ENCODE assay signal across 29 cellular contexts in genomic region chr9:93843396-93843795, GRCh38.
"Had no signal": no experiment of that assay in that cellular context is flagged by ENCODE, and none has a peak within 500 bp of the region (broad histone marks: within the 10 kb centered on the region; RNA-seq: fewer than 3 reads in every experiment).

No MANE protein-coding gene starts in this region.

- DNase-seq: naive B cell; naive thymus-derived CD8-positive, alpha-beta T cell; nephron progenitor cell; nucleus accumbens; pancreas; retina; right cardiac atrium; right lobe of liver; sigmoid colon; spleen; stimulated activated CD4-positive, alpha-beta T cell treated with anti-CD3 and anti-CD28 coated beads, Interleukin-12 subunit alpha, Interleukin-12 subunit beta, amount 100 ng/mL, for 4 hours; stimulated activated CD4-positive, alpha-beta T cell treated with anti-CD3 and anti-CD28 coated beads, Interleukin-1b, Interleukin-23, amount 100 ng/mL, for 48 hours; stimulated activated CD4-positive, alpha-beta T cell treated with anti-CD3 and anti-CD28 coated beads, Interleukin-4, amount 100 ng/mL, for 1 hour; stimulated activated CD4-positive, alpha-beta T cell treated with anti-CD3 and anti-CD28 coated beads, Interleukin-4, amount 100 ng/mL, for 4 hours; stimulated activated CD8-positive, alpha-beta memory T cell treated with anti-CD3 and anti-CD28 coated beads, Interleukin-4, amount 100 ng/mL, for 48 hours; stimulated activated naive B cell treated with anti-CD40 and anti-IgM and Interleukin-4, amounts not matched to agents 10 μg/mL and 1 μg/mL and 100 μg/mL, for 72 hours; stimulated activated naive CD4-positive, alpha-beta T cell treated with Interleukin-2 at 50 U/mL for 16 hours; stimulated activated naive CD8-positive, alpha-beta T cell treated with anti-CD3 and anti-CD28 coated beads, Interleukin-15, amount 100 ng/mL, for 72 hours; substantia nigra; testis; tibial artery; transverse colon; upper lobe of right lung; uterus had no signal

- ATAC-seq: naive thymus-derived CD8-positive, alpha-beta T cell; natural killer cell treated with Interleukin-12 subunit alpha and Interleukin-12 subunit beta and Interleukin-15 and Interleukin-18, amount 100 ng/mL, for 72 hours; pancreas; right cardiac atrium; right lobe of liver; stimulated activated naive B cell treated with anti-CD40 and anti-IgM and Interleukin-4, amounts not matched to agents 10 μg/mL and 1 μg/mL and 100 μg/mL, for 72 hours; stimulated activated naive CD8-positive, alpha-beta T cell treated with anti-CD3 and anti-CD28 coated beads, Interleukin-15, amount 100 ng/mL, for 72 hours; upper lobe of right lung had no signal

- H3K4me3 ChIP-seq: pancreas, prostate gland, right lobe of liver, sigmoid colon, skin epidermis, smooth muscle cell, spleen, suprapubic skin, testis, tibial artery, transverse colon, upper lobe of right lung, uterus had no signal
